Comparison of ENCODE assay signal across 12 cellular contexts in the genomic region with DNA sequence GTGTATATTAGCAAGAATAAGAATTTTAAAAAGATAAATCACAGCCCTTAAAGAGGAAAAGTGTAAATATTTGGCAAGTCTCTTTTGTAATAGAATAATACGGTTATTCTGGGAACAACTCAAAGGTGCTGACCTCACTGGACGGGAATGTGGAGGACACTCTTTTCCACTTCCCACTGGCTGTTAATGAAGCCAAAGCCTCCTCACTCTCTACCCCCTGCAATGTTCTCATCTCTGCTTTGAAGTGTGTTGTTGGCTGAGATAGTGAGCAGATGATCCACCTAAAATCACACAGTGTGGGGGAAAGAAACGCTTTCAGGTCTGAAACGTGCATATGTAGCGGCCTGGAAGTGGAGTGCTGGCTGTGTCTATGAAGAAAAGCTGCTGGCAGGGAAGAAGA. TPM values are rescaled to one million over a fixed set of nuclear protein-coding genes. Genes with fewer than 3 reads are reported as not detected.
DNase-seq lines count a peak whose midpoint lies in the region; ATAC-seq and TF ChIP-seq lines count a peak whose summit lies in the region.
"Had no signal": no experiment of that assay in that cellular context is flagged by ENCODE, and none has a peak within 500 bp of the region (broad histone marks: within the 10 kb centered on the region; RNA-seq: fewer than 3 reads in every experiment).

No MANE protein-coding gene starts in this region.

- no peaks in the 10 kb centered on the region for H3K27me3 Mint-ChIP-seq in CD4-positive, alpha-beta memory T cell
- no peaks in the 10 kb centered on the region for H3K27me3 Mint-ChIP-seq in T-cell

- TF ChIP-seq CTCF in PC-3 (conservative IDR thresholded peaks at IDR 0.05; ENCODE audit: low read depth, low read length) = no peak

- H3K27ac Mint-ChIP-seq in CD4-positive, alpha-beta memory T cell = peak overlapping the region in 1 of 7 donors; percentile 30
- no peak overlapping the region for H3K27ac Mint-ChIP-seq in T-cell
- H3K27ac Mint-ChIP-seq: activated naive CD4-positive, alpha-beta T cell treated with anti-CD3 and anti-CD28 coated beads for 36 hours had no signal

- in situ Hi-C loops in G401 (cut with HindIII; ENCODE audit: low sequenced_read_pairs) = no loop called here

- intact Hi-C loops in PC-3 (cut with micrococcal nuclease) = no loop called here
- intact Hi-C loops in CD4-positive, alpha-beta memory T cell (cut with micrococcal nuclease) = no loop called here

- H3K36me3 ChIP-seq in PC-3 (ENCODE audit: low read depth, low read length) = no peaks in the 10 kb centered on the region
- H3K36me3 ChIP-seq in CD4-positive, alpha-beta memory T cell (ENCODE audit: insufficient read depth, low read length) = peaks cover 44% of the 10 kb centered on the region
- H3K36me3 ChIP-seq: right lobe of liver had no signal

- H3K36me3 Mint-ChIP-seq in CD4-positive, alpha-beta memory T cell = peaks cover 58 to 80% of the 10 kb centered on the region in 2 donors
- peaks cover 65% of the 10 kb centered on the region for H3K36me3 Mint-ChIP-seq in T-cell

- no peak overlapping the region for H3K9ac ChIP-seq in PC-3 (ENCODE audit: low read length)

- H3K4me2 ChIP-seq in PC-3 (ENCODE audit: low read length) = peak overlapping the region; percentile 59
- H3K4me2 ChIP-seq: hepatocyte had no signal

- BruUV-seq in PC-3 (replicated peaks; lab: Mats Ljungman, UMichigan) = no TSS peak

- no peaks in the 10 kb centered on the region for H4K20me1 ChIP-seq in PC-3 (ENCODE audit: low read length)

- ATAC-seq in PC-3 (peak; percentile 44; the same call in 1 of the 2 replicates), HG03039 (IDR thresholded peaks at IDR 0.05; ENCODE audit: unreplicated experiment) (no peak), GM18870 (IDR thresholded peaks at IDR 0.05; ENCODE audit: unreplicated experiment) (no peak), T-cell (replicated peaks in 1 of 4) (no peak)

- H3K27me3 ChIP-seq in PC-3 (ENCODE audit: low read length) = no peaks in the 10 kb centered on the region
- no peaks in the 10 kb centered on the region for H3K27me3 ChIP-seq in CD4-positive, alpha-beta memory T cell (ENCODE audit: insufficient read depth, low read length)
- H3K27me3 ChIP-seq: hepatocyte, right lobe of liver had no signal

- no peaks in the 10 kb centered on the region for H3K9me3 Mint-ChIP-seq in CD4-positive, alpha-beta memory T cell
- H3K9me3 Mint-ChIP-seq in T-cell = no peaks in the 10 kb centered on the region
- H3K9me3 Mint-ChIP-seq: activated naive CD4-positive, alpha-beta T cell treated with anti-CD3 and anti-CD28 coated beads for 36 hours had no signal

- CTCF ChIA-PET in PC-3 (lab: Charles Lee) (no interaction called here), T-cell (lab: Charles Lee) (no interaction called here)
- CTCF ChIA-PET in CD4-positive, alpha-beta memory T cell (lab: Charles Lee; ENCODE audit: partially characterized antibody) = no interaction called here

- H3K4me3 Mint-ChIP-seq in CD4-positive, alpha-beta memory T cell = no peak overlapping the region
- H3K4me3 Mint-ChIP-seq in T-cell = no peak overlapping the region
- H3K4me3 Mint-ChIP-seq: activated naive CD4-positive, alpha-beta T cell treated with anti-CD3 and anti-CD28 coated beads for 36 hours had no signal

- peaks cover 0 to 3% (median 1%) of the 10 kb centered on the region in 4 donors for H3K4me1 Mint-ChIP-seq in CD4-positive, alpha-beta memory T cell
- H3K4me1 Mint-ChIP-seq in T-cell = no peaks in the 10 kb centered on the region

- peak; percentile 94 for DNase-seq in G401 (ENCODE audit: low spot score)
- DNase-seq in PC-3 = peak; percentile 60
- peak; percentile 33 for DNase-seq in fibroblast of gingiva (ENCODE audit: low read depth)
- peak; percentile 31 for DNase-seq in non-pigmented ciliary epithelial cell (ENCODE audit: low read depth)
- DNase-seq in CD4-positive, alpha-beta memory T cell = no peak
- no peak for DNase-seq in T-cell
- DNase-seq: activated naive CD4-positive, alpha-beta T cell treated with anti-CD3 and anti-CD28 coated beads for 36 hours; NCI-H2171 treated with DMSO at 0.1 percent for 48 hours had no signal

- H3K9me3 ChIP-seq in PC-3 (ENCODE audit: low read length) = no peaks in the 10 kb centered on the region
- no peaks in the 10 kb centered on the region for H3K9me3 ChIP-seq in CD4-positive, alpha-beta memory T cell (ENCODE audit: control insufficient read depth in 1 of 2, low read length in 2 of 2)
- H3K9me3 ChIP-seq: right lobe of liver had no signal

- peak overlapping the region; percentile 41 for H3K27ac ChIP-seq in PC-3 (ENCODE audit: low read length)
- H3K27ac ChIP-seq in CD4-positive, alpha-beta memory T cell (ENCODE audit: low read depth, low read length) = no peak overlapping the region
- H3K27ac ChIP-seq: hepatocyte, right lobe of liver had no signal

- H3K4me3 ChIP-seq in PC-3 (ENCODE audit: low read length) = no peak overlapping the region; the same call in 1 of the 2 replicates
- H3K4me3 ChIP-seq in CD4-positive, alpha-beta memory T cell (ENCODE audit: low read length in 2 of 2) = no peak overlapping the region
- H3K4me3 ChIP-seq: hepatocyte, right lobe of liver had no signal

- no peaks in the 10 kb centered on the region for H3K79me2 ChIP-seq in PC-3 (ENCODE audit: low read length)
- H3K79me2 ChIP-seq: hepatocyte had no signal

- H3F3A ChIP-seq in PC-3 (ENCODE audit: low read length, unreplicated experiment) = peaks cover 12% of the 10 kb centered on the region

- POLR2A ChIA-PET in PC-3 (lab: Charles Lee; ENCODE audit: unreplicated experiment) (no interaction called here), T-cell (lab: Charles Lee) (no interaction called here)
- POLR2A ChIA-PET in CD4-positive, alpha-beta memory T cell (lab: Charles Lee; ENCODE audit: partially characterized antibody) = interaction anchor here (0.6 kb wide), 1 partner anchor 89 kb away, joined by 4 read pairs; no protein-coding TSS in a partner anchor

- peaks cover 50% of the 10 kb centered on the region for H3K4me1 ChIP-seq in PC-3 (ENCODE audit: insufficient read depth, low read length)
- no peaks in the 10 kb centered on the region for H3K4me1 ChIP-seq in CD4-positive, alpha-beta memory T cell (ENCODE audit: insufficient read depth, low read length)
- H3K4me1 ChIP-seq: right lobe of liver had no signal

- no peaks in the 10 kb centered on the region for H3K9me2 ChIP-seq in PC-3 (replicated peaks; ENCODE audit: low read length)

- no peak overlapping the region for H2AFZ ChIP-seq in PC-3 (ENCODE audit: low read length)
- H2AFZ ChIP-seq: hepatocyte had no signal

RNA-seq across cellular contexts. Expression of gene SEL1L3, which starts 49.1 kb away (rescaled TPM):
- 133 and 134 TPM in 2 replicates for total RNA-seq in G401 (2014; rRNA removed; shearing (Covaris generic))
- total RNA-seq in PC-3 (2014; rRNA removed) = 31.9 and 36.1 TPM in 2 replicates
- 10 to 100 TPM; 61.4 to 64.3 TPM for total RNA-seq in CD4-positive, alpha-beta memory T cell
- 10 to 100 TPM; 61.3 to 68.8 TPM for polyA plus RNA-seq in CD4-positive, alpha-beta memory T cell
- total RNA-seq in T-cell = 10 to 100 TPM; 43.6 to 69.9 (median 50.1) TPM

Comparison
In these comparisons a context has a peak if more than half of its experiments do, and no peak if none do; other contexts are left out.
1. DNase-seq: peak in G401 (single experiment), PC-3 (single experiment), fibroblast of gingiva (single experiment) and non-pigmented ciliary epithelial cell (single experiment); none in CD4-positive, alpha-beta memory T cell (0 of 5) and T-cell (0 of 34).